In genomic region chr6:130019796-130020105, GRCh38 we compare ENCODE assay signal across 8 cellular contexts. TPM values are rescaled to one million over a fixed set of nuclear protein-coding genes. Genes with fewer than 3 reads are reported as not detected.
A peak's percentile ranks its signal among the peaks of the same experiment; 100 is the strongest.
DNase-seq lines count a peak whose midpoint lies in the region; ATAC-seq, FAIRE-seq and TF ChIP-seq lines count a peak whose summit lies in the region.

No MANE protein-coding gene starts in this region.

- TF ChIP-seq CTCF in ascending aorta (IDR thresholded peaks at IDR 0.05) (no peak), HepG2 (CRISPR knock-in tag; IDR thresholded peaks at IDR 0.05) (no peak), upper lobe of right lung (IDR thresholded peaks at IDR 0.05) (no peak)

- no peak overlapping the region for H3K9ac ChIP-seq in HepG2 (ENCODE audit: insufficient read depth, low read depth, low read length)

- H3K9me3 ChIP-seq in ascending aorta (no peaks in the 10 kb centered on the region), HepG2 (ENCODE audit: low read length) (no peaks in the 10 kb centered on the region), upper lobe of right lung (no peaks in the 10 kb centered on the region)

- no peaks in the 10 kb centered on the region for H3K36me3 ChIP-seq in ascending aorta
- H3K36me3 ChIP-seq in HepG2 (replicated peaks in 1 of 2; ENCODE audit: control insufficient read depth in 1 of 2, insufficient read depth in 2 of 2, low read length in 2 of 2): no peaks in the 10 kb centered on the region
- no peaks in the 10 kb centered on the region for H3K36me3 ChIP-seq in upper lobe of right lung

- H3K27ac ChIP-seq in ascending aorta (peak overlapping the region; percentile 74 to 88), HepG2 (ENCODE audit: extremely low read length, insufficient read depth, low read length) (no peak overlapping the region), upper lobe of right lung (peak overlapping the region; percentile 78)

- peaks cover 29% of the 10 kb centered on the region for H3K4me1 Mint-ChIP-seq in activated naive CD4-positive, alpha-beta T cell treated with anti-CD3 and anti-CD28 coated beads, Interleukin-2, amount 10 ng/mL, durations not matched to agents 7 days and 5 days

- H3K9me3 Mint-ChIP-seq in activated naive CD4-positive, alpha-beta T cell treated with anti-CD3 and anti-CD28 coated beads, Interleukin-2, amount 10 ng/mL, durations not matched to agents 7 days and 5 days: no peaks in the 10 kb centered on the region

- H3K4me3 ChIP-seq in ascending aorta (peak overlapping the region; percentile 79 to 93), HepG2 (replicated peaks in 1 of 3; ENCODE audit: insufficient read depth in 1 of 3, low read depth in 2 of 3, low read length in 3 of 3) (peak overlapping the region; percentile 72 to 82 (median 73); a peak in 5 of 6 replicates), upper lobe of right lung (peak overlapping the region; percentile 82)

- no peaks in the 10 kb centered on the region for H3K27me3 ChIP-seq in ascending aorta
- peaks cover 0 to 38% of the 10 kb centered on the region in 2 experiments; a peak in 3 of 5 replicates for H3K27me3 ChIP-seq in HepG2 (ENCODE audit: control insufficient read depth in 1 of 2, insufficient read depth in 2 of 2, low read length in 2 of 2)
- no peaks in the 10 kb centered on the region for H3K27me3 ChIP-seq in upper lobe of right lung

- BruUV-seq in HepG2 (replicated peaks; lab: Mats Ljungman, UMichigan): no TSS peak

- H3K27me3 Mint-ChIP-seq in activated naive CD4-positive, alpha-beta T cell treated with anti-CD3 and anti-CD28 coated beads, Interleukin-2, amount 10 ng/mL, durations not matched to agents 7 days and 5 days: peaks cover 13% of the 10 kb centered on the region

- DNase-seq in activated naive CD4-positive, alpha-beta T cell treated with anti-CD3 and anti-CD28 coated beads, Interleukin-2, amount 10 ng/mL, durations not matched to agents 7 days and 5 days: no peak
- DNase-seq in activated naive CD4-positive, alpha-beta T cell treated with anti-CD3 and anti-CD28 coated beads, Interleukin-2, amount 50 U/mL, for 16 hours: no peak
- DNase-seq in ascending aorta (ENCODE audit: low spot score in 2 of 2) (no peak), HepG2 (ENCODE audit: low spot score) (no peak), upper lobe of right lung (no peak), NCI-H748 treated with DMSO at 0.1 percent for 48 hours (lab: John Stamatoyannopoulos, UW) (no peak), GM12892 (ENCODE audit: insufficient read length) (no peak)

- WGBS in HepG2 (ENCODE audit: low lambda C conversion rate): 0% methylated on average over 17 of the region's 59 CpGs

- H3K4me2 ChIP-seq in HepG2 (ENCODE audit: low read depth, low read length): peak overlapping the region; percentile 98

- H3K79me2 ChIP-seq in HepG2 (ENCODE audit: insufficient read depth, low read length): no peaks in the 10 kb centered on the region

- TF ChIP-seq RAD21 in HepG2 (CRISPR knock-in tag; IDR thresholded peaks at IDR 0.05): no peak

- no peaks in the 10 kb centered on the region for H3K4me1 ChIP-seq in ascending aorta
- peaks cover 5% of the 10 kb centered on the region; the same call in 1 of the 2 replicates for H3K4me1 ChIP-seq in HepG2 (ENCODE audit: insufficient read depth, low read length)
- no peaks in the 10 kb centered on the region for H3K4me1 ChIP-seq in upper lobe of right lung

- H3K4me3 Mint-ChIP-seq in activated naive CD4-positive, alpha-beta T cell treated with anti-CD3 and anti-CD28 coated beads, Interleukin-2, amount 10 ng/mL, durations not matched to agents 7 days and 5 days: peak overlapping the region; percentile 96

- in situ Hi-C loops in HepG2 (cut with HindIII; ENCODE audit: extremely low pct_ligation_motif_present, low pct_unique_long_range_greater_than_20kb): loop anchor here (10.0 kb wide), 1 partner anchor 235 kb away; no protein-coding TSS in a partner anchor

- POLR2A ChIA-PET in HepG2 (lab: Yijun Ruan, JAX): no interaction called here

- peak overlapping the region; percentile 87 for H3K27ac Mint-ChIP-seq in activated naive CD4-positive, alpha-beta T cell treated with anti-CD3 and anti-CD28 coated beads, Interleukin-2, amount 10 ng/mL, durations not matched to agents 7 days and 5 days

- ATAC-seq in HepG2 (no peak), upper lobe of right lung (no peak)
- no peak for ATAC-seq in activated CD4-positive, CD25-positive, alpha-beta regulatory T cell treated with anti-CD3 and anti-CD28 coated beads, Interleukin-2, amount 50 U/mL, for 24 hours

- no peak overlapping the region for H2AFZ ChIP-seq in HepG2 (ENCODE audit: low read length)

- FAIRE-seq in HepG2 (lab: Jason Lieb, UNC) (no peak), GM12892 (lab: Jason Lieb, UNC) (no peak)

- intact Hi-C loops in ascending aorta (cut with DNase I): loop anchor here (2.0 to 5.0 kb wide), 2 partner anchors 421 to 522 kb away; no protein-coding TSS in a partner anchor
- intact Hi-C loops in HepG2 (cut with micrococcal nuclease; ENCODE audit: unreplicated experiment): loop anchor here (5.0 kb wide), 1 partner anchor 77 kb away; no protein-coding TSS in a partner anchor
- intact Hi-C loops in upper lobe of right lung (cut with DNase I): no loop called here

- CTCF ChIA-PET in activated naive CD4-positive, alpha-beta T cell treated with anti-CD3 and anti-CD28 coated beads, Interleukin-2, amount 10 ng/mL, durations not matched to agents 7 days and 5 days (lab: Charles Lee): interaction anchor here (1.3 kb wide), 1 partner anchor 10 kb away, joined by 4 read pairs; no protein-coding TSS in a partner anchor
- CTCF ChIA-PET in HepG2 (lab: Yijun Ruan, JAX; ENCODE audit: low intra/inter-chr PET ratio, low total read pairs): no interaction called here

- peaks cover 20% of the 10 kb centered on the region for H3K36me3 Mint-ChIP-seq in activated naive CD4-positive, alpha-beta T cell treated with anti-CD3 and anti-CD28 coated beads, Interleukin-2, amount 10 ng/mL, durations not matched to agents 7 days and 5 days

- TF ChIP-seq EP300 in HepG2 (IDR thresholded peaks at IDR 0.05; ENCODE audit: low read depth in 2 of 2, low read length in 2 of 2) (no peak), HepG2 (CRISPR knock-in tag; IDR thresholded peaks at IDR 0.05; ENCODE audit: borderline replicate concordance) (no peak)

- H4K20me1 ChIP-seq in HepG2 (ENCODE audit: insufficient read depth, low read length): no peaks in the 10 kb centered on the region

- TF ChIP-seq POLR2A in HepG2 (IDR thresholded peaks at IDR 0.05; ENCODE audit: insufficient read depth in 1 of 2, low read depth in 2 of 2, low read length in 2 of 2) (no peak), GM12892 (IDR thresholded peaks at IDR 0.05; ENCODE audit: low read depth, low read length) (no peak)

TF ChIP-seq in HepG2, 621 proteins besides CTCF, POLR2A, EP300 and RAD21:
- TF ChIP-seq ZNF777 (CRISPR knock-in tag; IDR thresholded peaks at IDR 0.05): peak; percentile 16; the same call in 1 of the 2 replicates
- TF ChIP-seq IRF1 (CRISPR knock-in tag; IDR thresholded peaks at IDR 0.05; ENCODE audit: low read depth): no peak

RNA-seq across cellular contexts. Expression of gene L3MBTL3, which starts 1.4 kb away (rescaled TPM):
- total RNA-seq in ascending aorta: 2.0 TPM
- total RNA-seq in HepG2 (2016; rRNA removed; fragmentation: Illumina TruSeq; extraction: Trizol): 2.5 and 4.1 TPM in 2 replicates
- total RNA-seq in HepG2 (2016; cell fraction: cytosol; rRNA removed; fragmentation: Illumina TruSeq; extraction: Trizol; ENCODE audit: low read depth): 1.3 and 1.4 TPM in 2 replicates
- total RNA-seq in HepG2 (2016; cell fraction: insoluble cytoplasmic fraction; rRNA removed; fragmentation: Illumina TruSeq; extraction: Trizol): 2.3 and 3.2 TPM in 2 replicates
- 1.9 and 2.3 TPM in 2 replicates for total RNA-seq in HepG2 (2016; cell fraction: membrane; rRNA removed; fragmentation: Illumina TruSeq; extraction: Trizol)
- total RNA-seq in HepG2 (2016; cell fraction: nucleus; rRNA removed; fragmentation: Illumina TruSeq; extraction: Trizol): 3.9 and 4.0 TPM in 2 replicates
- 1.2 and 1.5 TPM in 2 replicates for polyA plus RNA-seq in HepG2 (2011; rRNA removed)
- polyA plus RNA-seq in HepG2 (2011; cell fraction: cytosol; rRNA removed): 0.39 and 0.87 TPM in 2 replicates
- polyA plus RNA-seq in HepG2 (2011; cell fraction: nucleus; rRNA removed): 1.3 and 3.9 TPM in 2 replicates
- 1.0 and 1.7 TPM in 2 replicates for polyA plus RNA-seq in HepG2 (2012)
- polyA plus RNA-seq in HepG2 (2016; cell fraction: cytosol; fragmentation: Illumina TruSeq; extraction: Trizol; ENCODE audit: low read depth): 0.12 and 0.37 TPM in 2 replicates
- 2.2 TPM in 2 replicates for polyA plus RNA-seq in HepG2 (2016; cell fraction: insoluble cytoplasmic fraction; fragmentation: Illumina TruSeq; extraction: Trizol; ENCODE audit: low read depth)
- polyA plus RNA-seq in HepG2 (2016; cell fraction: membrane; fragmentation: Illumina TruSeq; extraction: Trizol; ENCODE audit: low read depth): 0.26 and 0.31 TPM in 2 replicates
- 3.6 and 4.0 TPM in 2 replicates for polyA plus RNA-seq in HepG2 (2016; cell fraction: nucleus; fragmentation: Illumina TruSeq; extraction: Trizol; ENCODE audit: insufficient read depth, low read depth)
- 0.70 and 2.3 TPM in 2 replicates for polyA minus RNA-seq in HepG2 (2011; rRNA and poly(A)+ RNA removed; ENCODE audit: low replicate concordance)
- polyA minus RNA-seq in HepG2 (2011; cell fraction: cytosol; rRNA and poly(A)+ RNA removed): 0.70 and 1.1 TPM in 2 replicates
- 3.5 and 5.1 TPM in 2 replicates for polyA minus RNA-seq in HepG2 (2011; cell fraction: nucleus; rRNA and poly(A)+ RNA removed)
- 6.3 TPM for total RNA-seq in upper lobe of right lung
- polyA plus RNA-seq in GM12892 (2012; ENCODE audit: missing spikeins): 11.0 TPM
